Comparison of ENCODE assay signal across 22 cellular contexts in the genomic region with DNA sequence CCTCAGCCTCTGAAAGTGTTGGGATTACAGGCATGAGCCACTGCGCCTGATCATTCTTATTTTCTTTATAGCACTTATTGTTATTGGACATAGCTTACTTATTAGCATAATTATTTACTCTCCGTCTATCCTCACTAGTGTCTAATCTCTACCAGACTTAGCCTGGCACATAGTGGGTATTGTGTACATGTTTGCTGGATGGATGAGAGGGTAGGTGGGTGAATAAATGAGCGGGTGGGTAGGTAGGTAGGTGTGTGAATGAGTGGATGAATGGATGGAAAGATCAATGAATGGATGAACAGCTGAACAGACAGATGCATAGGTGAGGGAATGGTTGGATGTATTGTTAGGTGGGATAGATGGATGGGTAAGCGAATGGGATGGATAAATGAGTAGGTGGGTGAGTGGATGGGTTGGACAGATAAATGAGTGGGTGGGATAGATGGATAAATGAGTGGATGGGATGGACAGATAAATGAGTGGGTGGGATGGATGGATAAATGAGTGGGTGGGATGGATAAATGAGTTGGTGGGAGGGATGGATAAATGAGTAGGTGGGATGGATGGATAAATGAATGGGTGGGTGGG.
"Had no signal": no experiment of that assay in that cellular context is flagged by ENCODE, and none has a peak within 500 bp of the region (broad histone marks: within the 10 kb centered on the region; RNA-seq: fewer than 3 reads in every experiment).

No MANE protein-coding gene starts in this region.

- H3K36me3 ChIP-seq: colonic mucosa, esophagus squamous epithelium, gastroesophageal sphincter, left ventricle myocardium inferior, ovary, right atrium auricular region, suprapubic skin, thyroid gland had no signal

- FAIRE-seq: small intestine, urothelium cell line had no signal

- H3K4me3 Mint-ChIP-seq: memory B cell, mesothelial cell of epicardium, natural killer cell, neural crest cell, type B pancreatic cell had no signal

- H3K9me3 Mint-ChIP-seq: memory B cell, natural killer cell, type B pancreatic cell had no signal

- H3K27me3 ChIP-seq: colonic mucosa, esophagus squamous epithelium, gastroesophageal sphincter, ovary, right atrium auricular region, suprapubic skin, thyroid gland had no signal

- H3K4me1 Mint-ChIP-seq: memory B cell, mesothelial cell of epicardium, natural killer cell, neural crest cell had no signal

- H3K27ac ChIP-seq: colonic mucosa, esophagus squamous epithelium, gastroesophageal sphincter, left ventricle myocardium inferior, lower lobe of right lung, ovary, right atrium auricular region, suprapubic skin, thyroid gland had no signal

- H3K27ac Mint-ChIP-seq: memory B cell, mesothelial cell of epicardium, natural killer cell, type B pancreatic cell had no signal

- DNase-seq: colonic mucosa; dermis blood vessel endothelial cell; esophagus squamous epithelium; foreskin fibroblast; glutamatergic neuron; islet precursor cell; left ventricle myocardium inferior; lower lobe of right lung; natural killer cell; ovary; small intestine; stimulated activated CD4-positive, alpha-beta T cell treated with anti-CD3 and anti-CD28 coated beads, Interleukin-12 subunit alpha, Interleukin-12 subunit beta, amount 100 ng/mL, for 4 hours; stimulated activated CD4-positive, alpha-beta T cell treated with anti-CD3 and anti-CD28 coated beads, Interleukin-2, amount 100 ng/mL, for 48 hours; thyroid gland had no signal

- ATAC-seq: gastroesophageal sphincter, lower lobe of right lung, natural killer cell had no signal

- H3K36me3 Mint-ChIP-seq: mesothelial cell of epicardium, natural killer cell, type B pancreatic cell had no signal

- H3K4me3 ChIP-seq: colonic mucosa, esophagus squamous epithelium, gastroesophageal sphincter, left ventricle myocardium inferior, lower lobe of right lung, ovary, right atrium auricular region, suprapubic skin, thyroid gland had no signal

- H3K9me3 ChIP-seq: colonic mucosa, esophagus squamous epithelium, gastroesophageal sphincter, lower lobe of right lung, ovary, suprapubic skin, thyroid gland had no signal

- H3K4me1 ChIP-seq: colonic mucosa, esophagus squamous epithelium, gastroesophageal sphincter, left ventricle myocardium inferior, lower lobe of right lung, right atrium auricular region, suprapubic skin, thyroid gland had no signal

- H3K27me3 Mint-ChIP-seq: type B pancreatic cell had no signal
